12 cellular contexts compared by ENCODE assay signal in the genomic region with DNA sequence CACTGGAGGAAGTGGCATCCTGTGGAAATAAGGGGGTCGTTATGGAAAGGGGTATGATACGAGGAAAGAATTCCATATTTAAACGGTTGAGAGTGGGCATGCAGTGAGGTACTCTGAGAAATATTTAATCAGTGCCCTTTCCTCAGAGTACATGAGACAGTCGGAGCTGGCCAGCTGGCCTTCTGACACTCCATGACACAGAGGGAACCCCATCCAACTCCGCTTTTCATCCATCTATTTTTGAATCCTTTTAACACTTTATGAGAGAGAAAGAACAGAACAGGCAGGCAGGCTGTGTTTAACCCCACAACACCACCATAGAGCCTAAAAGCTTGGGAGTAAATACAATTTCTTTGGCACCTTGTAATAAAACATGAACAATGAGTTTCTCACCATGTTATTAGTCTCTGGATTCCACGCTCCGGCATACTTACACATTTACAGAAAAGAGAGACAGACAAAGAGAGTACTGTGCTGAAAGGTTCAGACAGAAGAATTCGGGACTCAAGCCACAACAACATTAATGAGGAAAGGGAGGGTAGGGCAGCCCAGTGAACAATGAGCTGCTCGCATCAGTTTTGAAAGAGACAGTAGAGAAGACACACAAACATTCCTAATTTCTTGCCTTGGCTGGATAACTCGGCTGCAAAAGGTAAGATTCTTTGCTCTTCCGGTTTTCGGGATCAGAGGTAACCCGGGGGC.
DNase-seq lines count a peak whose midpoint lies in the region; ATAC-seq and TF ChIP-seq lines count a peak whose summit lies in the region.
"Had no signal": no experiment of that assay in that cellular context is flagged by ENCODE, and none has a peak within 500 bp of the region (broad histone marks: within the 10 kb centered on the region; RNA-seq: fewer than 3 reads in every experiment).

No MANE protein-coding gene starts in this region.

- no peaks in the 10 kb centered on the region for H4K20me1 ChIP-seq in GM23248 (ENCODE audit: insufficient read depth)

- H3K27me3 ChIP-seq in GM23248 (replicated peaks; ENCODE audit: insufficient read depth) (peaks cover 11% of the 10 kb centered on the region), skeletal muscle tissue (ENCODE audit: control insufficient read depth in 3 of 3, insufficient read depth in 3 of 3, low read length in 3 of 3) (no peaks in the 10 kb centered on the region), SJCRH30 (no peaks in the 10 kb centered on the region)

- ATAC-seq in GM21723 (IDR thresholded peaks at IDR 0.05; ENCODE audit: unreplicated experiment) (no peak), HG03025 (IDR thresholded peaks at IDR 0.05; ENCODE audit: low FRiP score, unreplicated experiment) (no peak)
- ATAC-seq: activated naive CD4-positive, alpha-beta T cell treated with anti-CD3 and anti-CD28 coated beads, Interleukin-2, amount 50 U/mL, for 72 hours; SK-N-SH treated with all-trans-retinoic acid at 6 μM for 48 hours had no signal

- peak; percentile 34 for DNase-seq in GM23248
- DNase-seq in endothelial cell (ENCODE audit: low spot score): no peak
- peak; percentile 65 for DNase-seq in midbrain (lab: John Stamatoyannopoulos, UW)
- DNase-seq in SJCRH30: no peak
- no peak for DNase-seq in NCI-H1436 (lab: John Stamatoyannopoulos, UW)
- DNase-seq: cortex of kidney, DMS153 had no signal

- in situ Hi-C loops in GM23248 (cut with MboI): no loop called here

- 10 to 11% methylated on average over 13 of the region's 13 CpGs for WGBS in GM23248 (ENCODE audit: low coverage in 1 of 2, low lambda C conversion rate in 2 of 2, missing lambda C conversion rate in 2 of 2), 2 experiments

- peak overlapping the region; percentile 23; the same call in 1 of the 2 replicates for H2AFZ ChIP-seq in GM23248

- H3K27ac Mint-ChIP-seq in endothelial cell (ENCODE audit: unreplicated experiment): peak overlapping the region; percentile 12

- no peaks in the 10 kb centered on the region for H3K79me2 ChIP-seq in GM23248 (ENCODE audit: insufficient read depth)

- peaks cover 26% of the 10 kb centered on the region for H3K36me3 Mint-ChIP-seq in endothelial cell (ENCODE audit: low read depth, unreplicated experiment)
- H3K36me3 Mint-ChIP-seq: activated naive CD4-positive, alpha-beta T cell treated with anti-CD3 and anti-CD28 coated beads, Interleukin-2, amount 50 U/mL, for 72 hours had no signal

- no peak for TF ChIP-seq CTCF in endothelial cell (IDR thresholded peaks at IDR 0.05; ENCODE audit: unreplicated experiment)

- H3K9ac ChIP-seq in GM23248 (no peak overlapping the region), skeletal muscle tissue (ENCODE audit: low read depth in 1 of 3, low read length in 3 of 3) (peak overlapping the region; percentile 76 to 95 (median 87))

- no peaks in the 10 kb centered on the region for H3K9me2 ChIP-seq in GM23248 (ENCODE audit: insufficient read depth)

- peak overlapping the region; percentile 16 for H3K4me3 Mint-ChIP-seq in endothelial cell (ENCODE audit: unreplicated experiment)

- H3K27ac ChIP-seq in GM23248 (no peak overlapping the region), skeletal muscle tissue (ENCODE audit: low read depth, low read length) (peak overlapping the region; percentile 95), SJCRH30 (no peak overlapping the region)

- H3F3A ChIP-seq in GM23248 (ENCODE audit: insufficient read depth): no peaks in the 10 kb centered on the region

- peaks cover 8% of the 10 kb centered on the region for H3K27me3 Mint-ChIP-seq in endothelial cell (ENCODE audit: unreplicated experiment)

- H3K36me3 ChIP-seq in GM23248 (ENCODE audit: low read depth) (no peaks in the 10 kb centered on the region), skeletal muscle tissue (ENCODE audit: control insufficient read depth in 3 of 3, insufficient read depth in 3 of 3, low read length in 3 of 3) (peaks cover 5 to 14% (median 12%) of the 10 kb centered on the region in 3 donors), SJCRH30 (no peaks in the 10 kb centered on the region)

- H3K9me3 ChIP-seq in GM23248 (ENCODE audit: low read depth) (no peaks in the 10 kb centered on the region), skeletal muscle tissue (ENCODE audit: control insufficient read depth in 3 of 3, low read length in 3 of 3) (no peaks in the 10 kb centered on the region), SJCRH30 (replicated peaks) (no peaks in the 10 kb centered on the region)

- no peaks in the 10 kb centered on the region for H3K9me3 Mint-ChIP-seq in endothelial cell (ENCODE audit: unreplicated experiment)
- H3K9me3 Mint-ChIP-seq: activated naive CD4-positive, alpha-beta T cell treated with anti-CD3 and anti-CD28 coated beads, Interleukin-2, amount 50 U/mL, for 72 hours had no signal

- H3K4me2 ChIP-seq in GM23248 (ENCODE audit: unreplicated experiment): peak overlapping the region; percentile 19

- H3K4me3 ChIP-seq in GM23248: no peak overlapping the region
- peak overlapping the region; percentile 75 to 87 (median 76) for H3K4me3 ChIP-seq in skeletal muscle tissue (ENCODE audit: low read length in 3 of 3)
- H3K4me3 ChIP-seq in SJCRH30: no peak overlapping the region

- peaks cover 31% of the 10 kb centered on the region for H3K4me1 Mint-ChIP-seq in endothelial cell (ENCODE audit: unreplicated experiment)

- H3K4me1 ChIP-seq in GM23248 (ENCODE audit: insufficient read depth) (no peaks in the 10 kb centered on the region), skeletal muscle tissue (ENCODE audit: control insufficient read depth in 3 of 3, insufficient read depth in 3 of 3, low read length in 3 of 3) (peaks cover 44 to 58% (median 46%) of the 10 kb centered on the region in 3 donors), SJCRH30 (no peaks in the 10 kb centered on the region)

Comparison
In these comparisons a context has a peak if more than half of its experiments do, and no peak if none do; other contexts are left out.
1. DNase-seq: peak in GM23248 (single experiment) and midbrain (single experiment); none in endothelial cell (single experiment), SJCRH30 (0 of 2) and NCI-H1436 (single experiment).
2. H3K4me3 ChIP-seq: peak in skeletal muscle tissue (3 of 3); none in GM23248 (single experiment) and SJCRH30 (single experiment).